ENCODE assay signal across 1 cellular context in the genomic region with DNA sequence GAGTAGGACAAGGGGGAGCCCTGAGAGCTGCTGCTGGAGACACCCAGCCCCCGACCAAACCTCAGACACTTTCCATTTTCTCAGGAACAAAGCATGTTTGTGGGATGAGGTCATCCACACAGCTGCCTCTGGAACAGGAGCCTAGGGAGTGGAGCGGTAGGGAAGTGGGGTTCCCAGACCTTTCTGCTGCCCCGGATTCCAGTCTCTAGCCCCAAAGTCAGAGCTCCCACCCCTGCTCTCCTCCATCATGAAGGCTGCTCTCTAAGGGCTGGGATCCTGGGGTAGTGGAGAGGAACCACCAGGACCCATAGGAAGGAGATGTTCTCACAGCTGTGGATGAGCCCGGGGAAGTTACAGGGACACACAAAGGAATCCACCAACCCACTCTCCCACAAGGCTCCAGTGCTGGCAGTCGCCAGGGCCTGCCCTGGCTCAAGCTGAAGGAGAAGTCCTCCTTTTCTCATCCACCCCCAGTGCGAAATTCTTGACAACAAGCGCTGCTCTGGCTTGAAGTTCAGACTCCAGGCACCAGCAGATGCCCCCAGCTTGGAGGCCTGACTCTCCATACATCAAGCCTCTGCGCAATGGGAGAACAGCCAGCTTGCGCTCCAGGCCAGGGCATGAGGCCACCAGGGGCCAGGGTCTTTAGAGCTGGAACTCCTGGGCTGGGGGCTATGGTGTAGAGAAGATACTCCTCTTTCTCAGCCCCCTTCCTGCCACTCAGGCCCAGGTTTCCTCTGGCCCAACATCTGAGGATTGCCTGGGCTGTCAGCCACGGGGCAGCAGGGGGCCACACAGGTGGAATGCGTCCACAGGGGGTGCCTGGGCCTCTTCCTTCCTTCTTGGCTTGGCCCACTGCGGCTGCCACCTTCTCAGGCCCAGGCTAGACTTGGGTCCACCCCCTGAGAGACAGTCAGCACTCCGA.
A peak's percentile ranks its signal among the peaks of the same experiment; 100 is the strongest.
TF ChIP-seq lines count a peak whose summit lies in the region.

No MANE protein-coding gene starts in this region.

TF ChIP-seq in IMR-90, 13 proteins besides CTCF, POLR2A, EP300 and RAD21:
- TF ChIP-seq RFX5 (IDR thresholded peaks at IDR 0.05; ENCODE audit: low read depth, low read length) = no peak
- TF ChIP-seq MAFK (IDR thresholded peaks at IDR 0.05; ENCODE audit: low read depth, low read length) = no peak
- 0 out of 2 replicates have a peak, but pooled peaks have one; percentile 38 for TF ChIP-seq FOS (IDR thresholded peaks at IDR 0.05; ENCODE audit: low read depth, low read length)
- TF ChIP-seq, protein P1, sequence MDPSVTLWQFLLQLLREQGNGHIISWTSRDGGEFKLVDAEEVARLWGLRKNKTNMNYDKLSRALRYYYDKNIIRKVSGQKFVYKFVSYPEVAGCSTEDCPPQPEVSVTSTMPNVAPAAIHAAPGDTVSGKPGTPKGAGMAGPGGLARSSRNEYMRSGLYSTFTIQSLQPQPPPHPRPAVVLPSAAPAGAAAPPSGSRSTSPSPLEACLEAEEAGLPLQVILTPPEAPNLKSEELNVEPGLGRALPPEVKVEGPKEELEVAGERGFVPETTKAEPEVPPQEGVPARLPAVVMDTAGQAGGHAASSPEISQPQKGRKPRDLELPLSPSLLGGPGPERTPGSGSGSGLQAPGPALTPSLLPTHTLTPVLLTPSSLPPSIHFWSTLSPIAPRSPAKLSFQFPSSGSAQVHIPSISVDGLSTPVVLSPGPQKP (IDR thresholded peaks at IDR 0.05; ENCODE audit: borderline replicate concordance, low read depth, low read length) = no peak
- 0 out of 2 replicates have a peak, but pooled peaks have one; percentile 29 for TF ChIP-seq MAZ (IDR thresholded peaks at IDR 0.05; ENCODE audit: borderline replicate concordance, low read depth, low read length)
